ENCODE assay signal across 8 cellular contexts in genomic region chr17:29566473-29567361, GRCh38. TPM values are rescaled to one million over a fixed set of nuclear protein-coding genes. Genes with fewer than 3 reads are reported as not detected.
DNase-seq lines count a peak whose midpoint lies in the region; ATAC-seq and TF ChIP-seq lines count a peak whose summit lies in the region.

Gene ABHD15, minus strand, starts transcription at chr17:29567037. Its CDS starts 71 bp downstream, at chr17:29566966.

- H3K27ac ChIP-seq in temporal lobe (ENCODE audit: low read depth, low read length), result peak within 1 kb of the TSS; percentile 50

- TF ChIP-seq POLR2A in erythroblast (IDR thresholded peaks at IDR 0.05; ENCODE audit: low read length), result no peak

- DNase-seq in GM03348 (ENCODE audit: low spot score), result peak; percentile 93
- DNase-seq in NOMO-1 treated with DMSO at 0.1 percent for 48 hours (lab: John Stamatoyannopoulos, UW; ENCODE audit: unreplicated experiment), result peak; percentile 73
- DNase-seq in activated CD8-positive, alpha-beta memory T cell treated with anti-CD3 and anti-CD28 coated beads, Interleukin-2, amount 50 U/mL, for 48 hours, result peak; percentile 84
- peak; percentile 71 to 74 for DNase-seq in erythroblast (lab: John Stamatoyannopoulos, UW)
- peak; percentile 67 for DNase-seq in mucosa of gallbladder (ENCODE audit: low spot score)

- ATAC-seq in HG03045 (IDR thresholded peaks at IDR 0.05; ENCODE audit: unreplicated experiment), result peak; percentile 27
- ATAC-seq in HG03460 (IDR thresholded peaks at IDR 0.05; ENCODE audit: unreplicated experiment), result no peak

RNA-seq across cellular contexts. Expression of gene ABHD15, which starts in this region (rescaled TPM):
- total RNA-seq in mucosa of gallbladder (23.7 TPM), temporal lobe (0.74 TPM)

Comparison
In these comparisons a context has a peak if more than half of its experiments do, and no peak if none do; other contexts are left out.
1. RNA of gene ABHD15 (total RNA-seq): 23.7 TPM in mucosa of gallbladder (single experiment); 0.74 TPM in temporal lobe (single experiment); every median in the first group is over 10 times any median in the second.
2. Peak in every context shown above with its lines, with median percentiles within 50 percentile points of each other: DNase-seq.